Comparison of ENCODE assay signal across 17 cellular contexts in genomic region chr12:110765144-110765543, GRCh38.
"Had no signal": no experiment of that assay in that cellular context is flagged by ENCODE, and none has a peak within 500 bp of the region (broad histone marks: within the 10 kb centered on the region; RNA-seq: fewer than 3 reads in every experiment).

No MANE protein-coding gene starts in this region.

- H3K27ac Mint-ChIP-seq: activated CD4-positive, alpha-beta T cell treated with anti-CD3 and anti-CD28 coated beads, Interleukin-2, amount 10 ng/mL, durations not matched to agents 7 days and 5 days; activated naive CD4-positive, alpha-beta T cell treated with anti-CD3 and anti-CD28 coated beads for 36 hours; activated T-helper 17 cell treated with anti-CD3 and anti-CD28 coated beads, Interleukin-2, amount 50 U/mL, for 72 hours; immature natural killer cell; nephron; stimulated activated naive B cell treated with anti-CD40 and anti-IgM and Interleukin-4, amounts not matched to agents 10 μg/mL and 1 μg/mL and 100 μg/mL, for 72 hours; WTC11 had no signal

- H3K4me1 Mint-ChIP-seq: activated T-helper 17 cell treated with anti-CD3 and anti-CD28 coated beads, Interleukin-2, amount 50 U/mL, for 72 hours; WTC11 had no signal

- H3K36me3 ChIP-seq: esophagus squamous epithelium, right lobe of liver, spleen, upper lobe of left lung had no signal

- H3K4me1 ChIP-seq: esophagus squamous epithelium, spleen, upper lobe of left lung had no signal

- ATAC-seq: activated T-helper 17 cell treated with anti-CD3 and anti-CD28 coated beads, Interleukin-2, amount 50 U/mL, for 72 hours; left cardiac atrium; right lobe of liver; stimulated activated naive B cell treated with anti-CD40 and anti-IgM and Interleukin-4, amounts not matched to agents 10 μg/mL and 1 μg/mL and 100 μg/mL, for 72 hours; WTC11 had no signal

- H3K9me3 Mint-ChIP-seq: activated CD4-positive, alpha-beta T cell treated with anti-CD3 and anti-CD28 coated beads, Interleukin-2, amount 10 ng/mL, durations not matched to agents 7 days and 5 days; activated T-helper 17 cell treated with anti-CD3 and anti-CD28 coated beads, Interleukin-2, amount 50 U/mL, for 72 hours; immature natural killer cell; stimulated activated naive B cell treated with anti-CD40 and anti-IgM and Interleukin-4, amounts not matched to agents 10 μg/mL and 1 μg/mL and 100 μg/mL, for 72 hours had no signal

- H3K36me3 Mint-ChIP-seq: immature natural killer cell; stimulated activated naive B cell treated with anti-CD40 and anti-IgM and Interleukin-4, amounts not matched to agents 10 μg/mL and 1 μg/mL and 100 μg/mL, for 72 hours; WTC11 had no signal

- H3K27me3 Mint-ChIP-seq: activated CD4-positive, alpha-beta T cell treated with anti-CD3 and anti-CD28 coated beads, Interleukin-2, amount 10 ng/mL, durations not matched to agents 7 days and 5 days; activated T-helper 17 cell treated with anti-CD3 and anti-CD28 coated beads, Interleukin-2, amount 50 U/mL, for 72 hours had no signal

- H3K9me3 ChIP-seq: esophagus squamous epithelium, psoas muscle, right lobe of liver, spleen had no signal

- DNase-seq: activated CD4-positive, alpha-beta T cell treated with anti-CD3 and anti-CD28 coated beads, Interleukin-2, amount 10 ng/mL, durations not matched to agents 7 days and 5 days; activated CD8-positive, alpha-beta memory T cell treated with anti-CD3 and anti-CD28 coated beads for 24 hours; activated naive CD4-positive, alpha-beta T cell treated with anti-CD3 and anti-CD28 coated beads for 36 hours; esophagus squamous epithelium; foreskin fibroblast; glutamatergic neuron; immature natural killer cell; left cardiac atrium; psoas muscle; right lobe of liver; spleen; stimulated activated CD4-positive, alpha-beta T cell treated with anti-CD3 and anti-CD28 coated beads, Interleukin-1b, Interleukin-23, amount 100 ng/mL, for 48 hours; stimulated activated naive B cell treated with anti-CD40 and anti-IgM and Interleukin-4, amounts not matched to agents 10 μg/mL and 1 μg/mL and 100 μg/mL, for 72 hours; upper lobe of left lung had no signal

- H3K4me3 Mint-ChIP-seq: activated CD4-positive, alpha-beta T cell treated with anti-CD3 and anti-CD28 coated beads, Interleukin-2, amount 10 ng/mL, durations not matched to agents 7 days and 5 days; activated naive CD4-positive, alpha-beta T cell treated with anti-CD3 and anti-CD28 coated beads for 36 hours; activated T-helper 17 cell treated with anti-CD3 and anti-CD28 coated beads, Interleukin-2, amount 50 U/mL, for 72 hours; immature natural killer cell; nephron; stimulated activated naive B cell treated with anti-CD40 and anti-IgM and Interleukin-4, amounts not matched to agents 10 μg/mL and 1 μg/mL and 100 μg/mL, for 72 hours; WTC11 had no signal

- H3K4me3 ChIP-seq: esophagus squamous epithelium, psoas muscle, right lobe of liver, spleen, upper lobe of left lung had no signal
